1 cellular context compared by ENCODE assay signal in the genomic region with DNA sequence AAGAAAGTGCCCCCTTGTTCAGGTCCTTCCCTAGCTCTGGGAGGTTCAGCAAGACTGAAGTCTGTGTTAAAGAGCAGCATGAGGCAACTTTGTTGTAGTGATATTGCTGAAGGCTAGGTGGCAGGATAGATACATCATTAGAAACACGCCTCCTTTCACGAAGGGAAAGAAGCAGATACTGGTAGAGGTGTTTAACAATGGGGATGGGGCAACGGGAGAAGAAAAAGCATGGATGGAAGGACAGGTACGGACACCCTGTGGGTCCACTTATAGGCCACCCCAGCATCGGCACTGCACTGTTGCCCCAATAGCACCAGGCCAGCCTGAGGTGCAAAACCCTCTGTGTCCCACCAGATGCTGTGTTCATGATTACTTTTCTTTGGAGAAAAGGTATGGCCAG.
TF ChIP-seq lines count a peak whose summit lies in the region.

No MANE protein-coding gene starts in this region.

TF ChIP-seq in IMR-90, 13 proteins besides CTCF, POLR2A, EP300 and RAD21 (continued from another document):
- TF ChIP-seq, protein P1, sequence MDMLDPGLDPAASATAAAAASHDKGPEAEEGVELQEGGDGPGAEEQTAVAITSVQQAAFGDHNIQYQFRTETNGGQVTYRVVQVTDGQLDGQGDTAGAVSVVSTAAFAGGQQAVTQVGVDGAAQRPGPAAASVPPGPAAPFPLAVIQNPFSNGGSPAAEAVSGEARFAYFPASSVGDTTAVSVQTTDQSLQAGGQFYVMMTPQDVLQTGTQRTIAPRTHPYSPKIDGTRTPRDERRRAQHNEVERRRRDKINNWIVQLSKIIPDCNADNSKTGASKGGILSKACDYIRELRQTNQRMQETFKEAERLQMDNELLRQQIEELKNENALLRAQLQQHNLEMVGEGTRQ (IDR thresholded peaks at IDR 0.05; ENCODE audit: low read depth, low read length) = no peak
- TF ChIP-seq CHD1 (IDR thresholded peaks at IDR 0.05; ENCODE audit: low read depth, low read length) (no peak), MAFK (IDR thresholded peaks at IDR 0.05; ENCODE audit: low read depth, low read length) (no peak), RFX5 (IDR thresholded peaks at IDR 0.05; ENCODE audit: low read depth, low read length) (no peak), FOS (IDR thresholded peaks at IDR 0.05; ENCODE audit: low read depth, low read length) (no peak), MAZ (IDR thresholded peaks at IDR 0.05; ENCODE audit: borderline replicate concordance, low read depth, low read length) (no peak), BHLHE40 (IDR thresholded peaks at IDR 0.05; ENCODE audit: low read depth, low read length) (no peak), RCOR1 (IDR thresholded peaks at IDR 0.05; ENCODE audit: insufficient replicate concordance, low read length) (no peak), SMC3 (IDR thresholded peaks at IDR 0.05; ENCODE audit: low read depth, low read length) (peak; percentile 85)
- TF ChIP-seq, protein P2, sequence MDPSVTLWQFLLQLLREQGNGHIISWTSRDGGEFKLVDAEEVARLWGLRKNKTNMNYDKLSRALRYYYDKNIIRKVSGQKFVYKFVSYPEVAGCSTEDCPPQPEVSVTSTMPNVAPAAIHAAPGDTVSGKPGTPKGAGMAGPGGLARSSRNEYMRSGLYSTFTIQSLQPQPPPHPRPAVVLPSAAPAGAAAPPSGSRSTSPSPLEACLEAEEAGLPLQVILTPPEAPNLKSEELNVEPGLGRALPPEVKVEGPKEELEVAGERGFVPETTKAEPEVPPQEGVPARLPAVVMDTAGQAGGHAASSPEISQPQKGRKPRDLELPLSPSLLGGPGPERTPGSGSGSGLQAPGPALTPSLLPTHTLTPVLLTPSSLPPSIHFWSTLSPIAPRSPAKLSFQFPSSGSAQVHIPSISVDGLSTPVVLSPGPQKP (IDR thresholded peaks at IDR 0.05; ENCODE audit: borderline replicate concordance, low read depth, low read length) = no peak
